In the genomic region with DNA sequence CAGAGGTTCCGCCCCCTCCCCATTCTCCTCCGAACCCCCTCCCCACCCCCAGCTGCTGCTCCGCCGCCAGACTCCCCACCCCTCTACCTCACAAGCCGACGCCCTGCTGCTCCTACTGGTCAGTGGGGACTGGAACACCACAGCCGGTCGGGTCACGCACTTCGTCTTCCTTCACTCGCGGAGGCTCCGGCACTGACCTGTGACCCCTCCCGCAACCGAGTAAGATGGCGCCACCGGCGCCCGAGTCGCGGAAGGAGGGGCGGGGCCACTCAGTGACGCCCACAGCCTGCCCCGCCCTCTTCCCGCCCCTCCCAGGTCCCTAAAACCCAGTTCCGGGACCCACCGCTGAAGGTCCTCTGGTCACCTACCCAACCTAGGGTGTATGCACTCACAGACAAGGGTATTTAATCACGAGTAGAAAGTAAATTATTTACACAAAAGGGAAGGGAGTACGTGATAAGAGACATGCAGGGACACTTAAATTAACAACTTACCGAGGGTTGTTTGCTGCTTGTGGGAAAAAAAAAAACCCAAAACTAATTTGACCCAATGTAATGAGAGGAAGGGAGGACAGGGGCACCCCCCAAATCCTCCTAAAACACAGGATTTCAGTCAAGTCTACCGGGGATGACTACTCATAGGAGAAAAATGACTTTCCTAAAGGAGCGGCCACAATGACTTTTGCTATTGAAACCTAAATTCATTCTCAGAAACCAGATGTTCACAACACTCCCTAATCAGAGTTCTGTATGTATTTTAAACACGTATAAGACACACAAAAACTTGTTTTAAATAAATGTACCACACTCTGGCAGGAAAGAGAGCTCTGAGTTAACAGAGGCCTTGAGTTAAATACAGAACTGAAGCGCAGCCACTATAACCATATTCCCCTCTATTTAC, we compare ENCODE assay signal across 1 cellular context.
TF ChIP-seq lines count a peak whose summit lies in the region.

A gene with protein sequence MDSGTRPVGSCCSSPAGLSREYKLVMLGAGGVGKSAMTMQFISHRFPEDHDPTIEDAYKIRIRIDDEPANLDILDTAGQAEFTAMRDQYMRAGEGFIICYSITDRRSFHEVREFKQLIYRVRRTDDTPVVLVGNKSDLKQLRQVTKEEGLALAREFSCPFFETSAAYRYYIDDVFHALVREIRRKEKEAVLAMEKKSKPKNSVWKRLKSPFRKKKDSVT (minus strand): TSS at position 194 of the 900 bp plus-strand sequence. CDS start 588 bp downstream, outside the sequence.

TF ChIP-seq in K562, 482 proteins besides CTCF, POLR2A, EP300 and RAD21 (continued from another document and continues in another):
- TF ChIP-seq, protein P1, sequence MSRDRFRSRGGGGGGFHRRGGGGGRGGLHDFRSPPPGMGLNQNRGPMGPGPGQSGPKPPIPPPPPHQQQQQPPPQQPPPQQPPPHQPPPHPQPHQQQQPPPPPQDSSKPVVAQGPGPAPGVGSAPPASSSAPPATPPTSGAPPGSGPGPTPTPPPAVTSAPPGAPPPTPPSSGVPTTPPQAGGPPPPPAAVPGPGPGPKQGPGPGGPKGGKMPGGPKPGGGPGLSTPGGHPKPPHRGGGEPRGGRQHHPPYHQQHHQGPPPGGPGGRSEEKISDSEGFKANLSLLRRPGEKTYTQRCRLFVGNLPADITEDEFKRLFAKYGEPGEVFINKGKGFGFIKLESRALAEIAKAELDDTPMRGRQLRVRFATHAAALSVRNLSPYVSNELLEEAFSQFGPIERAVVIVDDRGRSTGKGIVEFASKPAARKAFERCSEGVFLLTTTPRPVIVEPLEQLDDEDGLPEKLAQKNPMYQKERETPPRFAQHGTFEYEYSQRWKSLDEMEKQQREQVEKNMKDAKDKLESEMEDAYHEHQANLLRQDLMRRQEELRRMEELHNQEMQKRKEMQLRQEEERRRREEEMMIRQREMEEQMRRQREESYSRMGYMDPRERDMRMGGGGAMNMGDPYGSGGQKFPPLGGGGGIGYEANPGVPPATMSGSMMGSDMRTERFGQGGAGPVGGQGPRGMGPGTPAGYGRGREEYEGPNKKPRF (IDR thresholded peaks at IDR 0.05; ENCODE audit: low read depth, low read length), result no peak
- TF ChIP-seq, protein P2, sequence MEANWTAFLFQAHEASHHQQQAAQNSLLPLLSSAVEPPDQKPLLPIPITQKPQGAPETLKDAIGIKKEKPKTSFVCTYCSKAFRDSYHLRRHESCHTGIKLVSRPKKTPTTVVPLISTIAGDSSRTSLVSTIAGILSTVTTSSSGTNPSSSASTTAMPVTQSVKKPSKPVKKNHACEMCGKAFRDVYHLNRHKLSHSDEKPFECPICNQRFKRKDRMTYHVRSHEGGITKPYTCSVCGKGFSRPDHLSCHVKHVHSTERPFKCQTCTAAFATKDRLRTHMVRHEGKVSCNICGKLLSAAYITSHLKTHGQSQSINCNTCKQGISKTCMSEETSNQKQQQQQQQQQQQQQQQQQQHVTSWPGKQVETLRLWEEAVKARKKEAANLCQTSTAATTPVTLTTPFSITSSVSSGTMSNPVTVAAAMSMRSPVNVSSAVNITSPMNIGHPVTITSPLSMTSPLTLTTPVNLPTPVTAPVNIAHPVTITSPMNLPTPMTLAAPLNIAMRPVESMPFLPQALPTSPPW (CRISPR knock-in tag; IDR thresholded peaks at IDR 0.05), result peak; percentile 83
- TF ChIP-seq CREM (IDR thresholded peaks at IDR 0.05; ENCODE audit: low read depth) (peak; percentile 63), CAMTA2 (CRISPR knock-in tag; conservative IDR thresholded peaks at IDR 0.05) (no peak), BCL6 (CRISPR knock-in tag; IDR thresholded peaks at IDR 0.05) (no peak), GTF2F1 (IDR thresholded peaks at IDR 0.05; ENCODE audit: low read depth, low read length) (no peak), XRCC3 (IDR thresholded peaks at IDR 0.05) (no peak), HMG20B (CRISPR knock-in tag; IDR thresholded peaks at IDR 0.05) (no peak), BDP1 (IDR thresholded peaks at IDR 0.05; ENCODE audit: insufficient read depth, insufficient read length) (no peak), ZNF57 (CRISPR knock-in tag; IDR thresholded peaks at IDR 0.05) (no peak), MED1 (CRISPR knock-in tag; IDR thresholded peaks at IDR 0.05; ENCODE audit: borderline replicate concordance) (no peak), DACH1 (IDR thresholded peaks at IDR 0.05; ENCODE audit: partially characterized antibody) (no peak), ZNF79 (CRISPR knock-in tag; IDR thresholded peaks at IDR 0.05; ENCODE audit: low read depth) (no peak), ZNF583 (CRISPR knock-in tag; IDR thresholded peaks at IDR 0.05) (no peak), ARID2 (IDR thresholded peaks at IDR 0.05) (no peak), ESRRA (IDR thresholded peaks at IDR 0.05; ENCODE audit: borderline replicate concordance, low read depth) (peak; percentile 27; the same call in 1 of the 2 replicates), DPF2 (IDR thresholded peaks at IDR 0.05) (peak; percentile 28; the same call in 1 of the 2 replicates), CCNT2 (IDR thresholded peaks at IDR 0.05; ENCODE audit: borderline replicate concordance, extremely low read depth, insufficient read length, low read depth, low read length) (peak; percentile 70), PHF20 (IDR thresholded peaks at IDR 0.05; ENCODE audit: partially characterized antibody) (no peak), DDX20 (tag; IDR thresholded peaks at IDR 0.05; ENCODE audit: low read depth) (no peak), GTF2A2 (tag; IDR thresholded peaks at IDR 0.05) (no peak), RBM14 (IDR thresholded peaks at IDR 0.05; ENCODE audit: borderline replicate concordance, insufficient read depth, low read depth, low read length) (no peak), POLR2H (tag; IDR thresholded peaks at IDR 0.05; ENCODE audit: low read depth) (peak; percentile 83), ASH1L (IDR thresholded peaks at IDR 0.05; ENCODE audit: borderline replicate concordance, low read depth, partially characterized antibody) (no peak), ZC3H8 (IDR thresholded peaks at IDR 0.05) (no peak), SMC3 (conservative IDR thresholded peaks at IDR 0.05; ENCODE audit: insufficient read depth, low read depth, low read length) (no peak), SMARCA4 (IDR thresholded peaks at IDR 0.05) (0 out of 2 replicates have a peak, but pooled peaks have one; percentile 25), LCOR (CRISPR knock-in tag; IDR thresholded peaks at IDR 0.05) (0 out of 2 replicates have a peak, but pooled peaks have one; percentile 29), TCF7L2 (IDR thresholded peaks at IDR 0.05; ENCODE audit: low read depth, low read length) (no peak), ZNF175 (CRISPR knock-in tag; IDR thresholded peaks at IDR 0.05; ENCODE audit: low read depth) (0 out of 2 replicates have a peak, but pooled peaks have one; percentile 43), ZNF668 (CRISPR knock-in tag; IDR thresholded peaks at IDR 0.05) (no peak), U2AF1 (optimal IDR thresholded peaks at IDR 0.05; ENCODE audit: low read depth, low read length) (no peak), TFAM (CRISPR knock-in tag; conservative IDR thresholded peaks at IDR 0.05) (no peak), FOXK2 (conservative IDR thresholded peaks at IDR 0.05 in 1 of 2, IDR thresholded peaks at IDR 0.05 in 1 of 2; ENCODE audit: low read depth in 2 of 2) (no peak), HEY1 (CRISPR knock-in tag; IDR thresholded peaks at IDR 0.05; ENCODE audit: borderline replicate concordance) (no peak), SRSF7 (optimal IDR thresholded peaks at IDR 0.05; ENCODE audit: low read depth, low read length) (no peak)
- TF ChIP-seq, protein P3, sequence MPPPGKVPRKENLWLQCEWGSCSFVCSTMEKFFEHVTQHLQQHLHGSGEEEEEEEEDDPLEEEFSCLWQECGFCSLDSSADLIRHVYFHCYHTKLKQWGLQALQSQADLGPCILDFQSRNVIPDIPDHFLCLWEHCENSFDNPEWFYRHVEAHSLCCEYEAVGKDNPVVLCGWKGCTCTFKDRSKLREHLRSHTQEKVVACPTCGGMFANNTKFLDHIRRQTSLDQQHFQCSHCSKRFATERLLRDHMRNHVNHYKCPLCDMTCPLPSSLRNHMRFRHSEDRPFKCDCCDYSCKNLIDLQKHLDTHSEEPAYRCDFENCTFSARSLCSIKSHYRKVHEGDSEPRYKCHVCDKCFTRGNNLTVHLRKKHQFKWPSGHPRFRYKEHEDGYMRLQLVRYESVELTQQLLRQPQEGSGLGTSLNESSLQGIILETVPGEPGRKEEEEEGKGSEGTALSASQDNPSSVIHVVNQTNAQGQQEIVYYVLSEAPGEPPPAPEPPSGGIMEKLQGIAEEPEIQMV (tag; conservative IDR thresholded peaks at IDR 0.05; ENCODE audit: low read depth), result no peak
- TF ChIP-seq, protein P4, sequence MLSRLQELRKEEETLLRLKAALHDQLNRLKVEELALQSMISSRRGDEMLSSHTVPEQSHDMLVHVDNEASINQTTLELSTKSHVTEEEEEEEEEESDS (CRISPR knock-in tag; IDR thresholded peaks at IDR 0.05), result no peak
- TF ChIP-seq, protein P5, sequence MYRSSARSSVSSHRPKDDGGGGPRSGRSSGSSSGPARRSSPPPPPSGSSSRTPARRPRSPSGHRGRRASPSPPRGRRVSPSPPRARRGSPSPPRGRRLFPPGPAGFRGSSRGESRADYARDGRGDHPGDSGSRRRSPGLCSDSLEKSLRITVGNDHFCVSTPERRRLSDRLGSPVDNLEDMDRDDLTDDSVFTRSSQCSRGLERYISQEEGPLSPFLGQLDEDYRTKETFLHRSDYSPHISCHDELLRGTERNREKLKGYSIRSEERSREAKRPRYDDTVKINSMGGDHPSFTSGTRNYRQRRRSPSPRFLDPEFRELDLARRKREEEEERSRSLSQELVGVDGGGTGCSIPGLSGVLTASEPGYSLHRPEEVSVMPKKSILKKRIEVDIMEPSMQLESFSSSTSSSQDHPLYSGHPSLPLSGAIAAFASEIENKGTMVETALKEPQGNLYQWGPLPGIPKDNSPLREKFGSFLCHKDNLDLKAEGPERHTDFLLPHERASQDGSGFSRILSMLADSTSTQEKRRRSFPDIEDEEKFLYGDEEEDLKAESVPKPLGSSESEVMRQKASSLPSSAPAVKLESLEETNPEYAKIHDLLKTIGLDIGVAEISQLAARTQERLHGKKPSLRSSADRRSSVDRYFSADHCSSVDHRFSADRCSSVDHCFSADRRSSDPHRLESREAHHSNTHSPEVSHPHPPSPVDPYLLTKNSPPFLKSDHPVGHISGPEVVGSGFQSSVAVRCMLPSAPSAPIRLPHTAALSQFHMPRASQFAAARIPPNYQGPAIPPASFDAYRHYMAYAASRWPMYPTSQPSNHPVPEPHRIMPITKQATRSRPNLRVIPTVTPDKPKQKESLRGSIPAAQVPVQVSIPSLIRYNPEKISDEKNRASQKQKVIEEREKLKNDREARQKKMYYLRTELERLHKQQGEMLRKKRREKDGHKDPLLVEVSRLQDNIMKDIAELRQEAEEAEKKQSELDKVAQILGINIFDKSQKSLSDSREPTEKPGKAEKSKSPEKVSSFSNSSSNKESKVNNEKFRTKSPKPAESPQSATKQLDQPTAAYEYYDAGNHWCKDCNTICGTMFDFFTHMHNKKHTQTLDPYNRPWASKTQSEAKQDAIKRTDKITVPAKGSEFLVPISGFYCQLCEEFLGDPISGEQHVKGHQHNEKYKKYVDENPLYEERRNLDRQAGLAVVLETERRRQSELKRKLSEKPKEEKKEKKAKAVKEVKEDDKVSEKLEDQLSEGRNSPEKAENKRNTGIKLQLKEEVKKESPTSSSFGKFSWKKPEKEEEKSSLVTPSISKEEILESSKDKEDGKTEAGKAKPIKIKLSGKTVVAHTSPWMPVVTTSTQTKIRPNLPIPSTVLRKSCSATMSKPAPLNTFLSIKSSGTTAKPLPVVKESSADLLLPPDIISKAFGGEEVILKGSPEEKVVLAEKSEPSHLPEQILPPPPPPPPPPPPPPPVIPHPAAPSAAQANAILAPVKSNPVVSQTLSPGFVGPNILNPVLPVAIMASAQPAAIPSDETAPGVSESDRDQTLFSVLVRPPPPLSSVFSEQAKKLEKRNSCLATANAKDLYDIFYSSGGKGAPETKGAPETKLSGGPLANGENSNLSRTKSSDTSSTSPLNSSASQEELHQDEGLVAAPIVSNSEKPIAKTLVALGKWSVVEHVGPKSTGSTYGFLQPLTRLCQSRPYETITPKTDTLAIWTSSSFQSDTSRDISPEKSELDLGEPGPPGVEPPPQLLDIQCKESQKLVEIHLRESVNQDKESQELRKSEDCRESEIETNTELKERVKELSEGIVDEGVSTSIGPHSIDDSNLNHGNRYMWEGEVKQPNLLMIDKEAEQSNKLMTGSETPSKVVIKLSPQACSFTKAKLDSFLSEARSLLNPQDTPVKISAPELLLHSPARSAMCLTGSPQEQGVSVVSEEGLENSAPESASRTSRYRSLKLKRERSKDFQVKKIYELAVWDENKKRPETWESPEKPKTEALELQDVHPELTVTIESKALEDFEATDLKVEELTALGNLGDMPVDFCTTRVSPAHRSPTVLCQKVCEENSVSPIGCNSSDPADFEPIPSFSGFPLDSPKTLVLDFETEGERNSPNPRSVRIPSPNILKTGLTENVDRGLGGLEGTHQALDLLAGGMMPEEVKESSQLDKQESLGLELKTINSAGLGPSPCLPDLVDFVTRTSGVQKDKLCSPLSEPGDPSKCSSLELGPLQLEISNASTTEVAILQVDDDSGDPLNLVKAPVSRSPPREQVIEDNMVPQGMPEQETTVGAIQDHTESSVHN (IDR thresholded peaks at IDR 0.05; ENCODE audit: borderline replicate concordance in 1 of 2, low read depth in 1 of 2), result no peak
- TF ChIP-seq, protein P6, sequence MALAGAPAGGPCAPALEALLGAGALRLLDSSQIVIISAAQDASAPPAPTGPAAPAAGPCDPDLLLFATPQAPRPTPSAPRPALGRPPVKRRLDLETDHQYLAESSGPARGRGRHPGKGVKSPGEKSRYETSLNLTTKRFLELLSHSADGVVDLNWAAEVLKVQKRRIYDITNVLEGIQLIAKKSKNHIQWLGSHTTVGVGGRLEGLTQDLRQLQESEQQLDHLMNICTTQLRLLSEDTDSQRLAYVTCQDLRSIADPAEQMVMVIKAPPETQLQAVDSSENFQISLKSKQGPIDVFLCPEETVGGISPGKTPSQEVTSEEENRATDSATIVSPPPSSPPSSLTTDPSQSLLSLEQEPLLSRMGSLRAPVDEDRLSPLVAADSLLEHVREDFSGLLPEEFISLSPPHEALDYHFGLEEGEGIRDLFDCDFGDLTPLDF (CRISPR knock-in tag; IDR thresholded peaks at IDR 0.05), result no peak; the same call in 1 of the 2 replicates
- TF ChIP-seq, protein P7, sequence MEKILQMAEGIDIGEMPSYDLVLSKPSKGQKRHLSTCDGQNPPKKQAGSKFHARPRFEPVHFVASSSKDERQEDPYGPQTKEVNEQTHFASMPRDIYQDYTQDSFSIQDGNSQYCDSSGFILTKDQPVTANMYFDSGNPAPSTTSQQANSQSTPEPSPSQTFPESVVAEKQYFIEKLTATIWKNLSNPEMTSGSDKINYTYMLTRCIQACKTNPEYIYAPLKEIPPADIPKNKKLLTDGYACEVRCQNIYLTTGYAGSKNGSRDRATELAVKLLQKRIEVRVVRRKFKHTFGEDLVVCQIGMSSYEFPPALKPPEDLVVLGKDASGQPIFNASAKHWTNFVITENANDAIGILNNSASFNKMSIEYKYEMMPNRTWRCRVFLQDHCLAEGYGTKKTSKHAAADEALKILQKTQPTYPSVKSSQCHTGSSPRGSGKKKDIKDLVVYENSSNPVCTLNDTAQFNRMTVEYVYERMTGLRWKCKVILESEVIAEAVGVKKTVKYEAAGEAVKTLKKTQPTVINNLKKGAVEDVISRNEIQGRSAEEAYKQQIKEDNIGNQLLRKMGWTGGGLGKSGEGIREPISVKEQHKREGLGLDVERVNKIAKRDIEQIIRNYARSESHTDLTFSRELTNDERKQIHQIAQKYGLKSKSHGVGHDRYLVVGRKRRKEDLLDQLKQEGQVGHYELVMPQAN (IDR thresholded peaks at IDR 0.05; ENCODE audit: borderline replicate concordance), result no peak
